In the genomic region with DNA sequence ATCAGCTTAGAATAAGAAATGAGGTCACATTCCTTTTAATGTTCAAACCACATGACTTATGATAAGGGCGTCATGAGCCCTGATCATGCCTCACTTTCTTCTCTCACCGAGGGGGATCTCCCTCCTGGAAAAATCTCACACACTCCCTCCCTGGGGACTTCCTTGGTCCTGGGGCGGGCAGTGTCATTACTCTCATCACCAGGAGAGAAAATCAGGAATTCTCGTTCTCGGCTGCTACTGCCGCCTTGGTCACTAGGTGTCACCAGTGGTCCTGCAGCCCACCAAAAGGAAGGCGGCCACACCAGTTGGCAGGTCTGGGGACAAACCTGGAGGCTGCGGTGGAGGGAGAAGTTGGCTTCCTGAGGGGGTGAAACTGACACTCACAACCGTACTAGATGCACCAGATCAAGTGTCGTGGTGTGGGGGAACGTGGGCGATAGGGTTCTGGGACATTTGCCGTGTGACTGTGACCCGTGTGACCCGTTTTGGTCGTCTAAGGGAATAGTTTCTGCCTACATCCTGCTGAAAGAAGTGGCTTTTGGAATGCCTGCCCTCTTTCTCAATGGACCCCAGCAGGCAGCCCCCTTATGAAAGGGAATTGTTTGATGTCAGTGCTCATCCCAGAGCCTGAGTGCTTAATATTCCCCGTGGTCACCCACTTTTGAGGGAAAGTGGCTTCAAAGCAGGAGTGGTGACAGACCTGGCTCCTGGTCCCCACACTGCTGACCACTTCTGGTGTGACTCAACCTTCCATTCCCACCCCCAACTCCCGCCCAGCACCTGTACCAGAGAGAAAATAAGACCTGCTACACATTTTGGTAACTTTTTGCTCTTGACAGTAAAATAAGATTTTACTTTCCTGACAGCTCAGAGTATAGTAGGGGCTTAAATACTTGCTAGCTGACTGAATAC, we compare ENCODE assay signal across 9 cellular contexts.
DNase-seq lines count a peak whose midpoint lies in the region; ATAC-seq lines count a peak whose summit lies in the region.
"Had no signal": no experiment of that assay in that cellular context is flagged by ENCODE, and none has a peak within 500 bp of the region (broad histone marks: within the 10 kb centered on the region; RNA-seq: fewer than 3 reads in every experiment).

No MANE protein-coding gene starts in this region.

- peak; percentile 47 for ATAC-seq in GM18520 (IDR thresholded peaks at IDR 0.05; ENCODE audit: unreplicated experiment)
- ATAC-seq in HG03025 (IDR thresholded peaks at IDR 0.05; ENCODE audit: low FRiP score, unreplicated experiment) = peak; percentile 62

- H3K27ac ChIP-seq in effector memory CD4-positive, alpha-beta T cell (ENCODE audit: insufficient read depth, low read length, poor library complexity, severe bottlenecking) = no peak overlapping the region
- H3K27ac ChIP-seq: HL-60 had no signal

- peaks cover 9% of the 10 kb centered on the region for H3K4me1 ChIP-seq in effector memory CD4-positive, alpha-beta T cell (ENCODE audit: control insufficient read depth, insufficient read depth, low read length, poor library complexity, severe bottlenecking)

- H3K27me3 ChIP-seq in effector memory CD4-positive, alpha-beta T cell (replicated peaks; ENCODE audit: control insufficient read depth, insufficient read depth, low read length, poor library complexity, severe bottlenecking) = no peaks in the 10 kb centered on the region

- DNase-seq in AG08395 (ENCODE audit: low spot score) (peak; percentile 73), NCI-H2196 treated with DMSO at 0.1 percent for 48 hours (lab: John Stamatoyannopoulos, UW; ENCODE audit: unreplicated experiment) (peak; percentile 10), lung microvascular endothelial cell (ENCODE audit: low read depth in 2 of 2) (peak; percentile 47 to 60)
- DNase-seq in activated CD4-positive, alpha-beta T cell treated with anti-CD3 and anti-CD28 coated beads, Interleukin-2, amount 50 U/mL, for 4 hours = peak; percentile 27 to 51
- DNase-seq in effector memory CD4-positive, alpha-beta T cell = peak in 1 of 3 donors; percentile 9
- DNase-seq in stimulated activated CD8-positive, alpha-beta memory T cell treated with anti-CD3 and anti-CD28 coated beads, Interleukin-7, amount 100 ng/mL, for 4 hours (ENCODE audit: low read depth in 2 of 2) = peak; percentile 12 to 24

- H3K4me3 ChIP-seq in effector memory CD4-positive, alpha-beta T cell (ENCODE audit: insufficient read depth, low read depth, low read length, poor library complexity, severe bottlenecking) = peak overlapping the region; percentile 43

- no peaks in the 10 kb centered on the region for H3K9me3 ChIP-seq in effector memory CD4-positive, alpha-beta T cell (ENCODE audit: control insufficient read depth, low read length)

- no peaks in the 10 kb centered on the region for H3K36me3 ChIP-seq in effector memory CD4-positive, alpha-beta T cell (ENCODE audit: control insufficient read depth, insufficient read depth, low read length)
